Comparison of ENCODE assay signal across 11 cellular contexts in the genomic region with DNA sequence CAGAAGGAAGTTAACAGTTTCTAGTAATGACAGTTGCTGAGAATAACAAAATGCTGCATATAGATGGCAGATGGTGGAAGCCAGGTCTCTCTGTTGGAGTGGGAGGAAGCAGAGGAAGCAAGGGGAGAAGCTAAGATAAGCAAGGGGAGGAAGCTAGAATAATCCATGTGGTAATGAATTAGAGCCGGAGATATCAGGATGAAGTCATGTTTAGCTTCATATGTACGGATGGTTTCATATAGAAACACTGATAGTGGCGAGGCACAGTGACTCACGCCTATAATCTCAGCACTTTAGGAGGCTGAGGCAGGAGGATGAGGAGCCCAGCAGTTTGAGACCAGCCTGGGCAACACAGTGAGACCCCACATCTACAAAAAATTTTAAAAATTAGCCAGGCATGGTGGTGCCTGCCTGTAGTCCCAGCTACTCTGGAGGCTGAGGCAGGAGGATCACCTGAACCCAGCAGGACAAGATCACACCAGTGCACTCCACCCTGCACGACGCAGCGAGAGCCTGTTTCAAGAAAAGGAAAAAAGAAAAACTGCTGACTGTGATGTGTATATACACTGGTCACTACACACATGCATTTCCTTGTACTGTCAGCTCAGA. TPM values are rescaled to one million over a fixed set of nuclear protein-coding genes. Genes with fewer than 3 reads are reported as not detected.
DNase-seq lines count a peak whose midpoint lies in the region; ATAC-seq and TF ChIP-seq lines count a peak whose summit lies in the region.
"Had no signal": no experiment of that assay in that cellular context is flagged by ENCODE, and none has a peak within 500 bp of the region (broad histone marks: within the 10 kb centered on the region; RNA-seq: fewer than 3 reads in every experiment).

No MANE protein-coding gene starts in this region.

- H2AK5ac ChIP-seq in mesendoderm (ENCODE audit: low read length) (no peak overlapping the region), H9 (ENCODE audit: insufficient read length, low read length) (no peak overlapping the region)

- H4K5ac ChIP-seq in mesendoderm (ENCODE audit: low read length) (no peak overlapping the region), H9 (ENCODE audit: insufficient read length, low read depth, low read length) (no peak overlapping the region)

- H3K14ac ChIP-seq in H9 (ENCODE audit: insufficient read depth, low read length), result no peak overlapping the region

- H3K4me2 ChIP-seq in mesendoderm (ENCODE audit: low read length) (no peak overlapping the region), H9 (ENCODE audit: insufficient read depth, insufficient read length, low read length) (no peak overlapping the region)

- H4K8ac ChIP-seq in mesendoderm (ENCODE audit: low read depth, low read length), result no peak overlapping the region
- H4K8ac ChIP-seq in H9 (replicated peaks; ENCODE audit: insufficient read length, low read depth, low read length), result no peak overlapping the region

- H3K9me3 ChIP-seq in uterus, result no peaks in the 10 kb centered on the region
- no peaks in the 10 kb centered on the region for H3K9me3 ChIP-seq in H9 (ENCODE audit: control insufficient read depth, low read depth, low read length)

- H3K4me3 Mint-ChIP-seq in H9, result no peak overlapping the region

- in situ Hi-C loops in G401 (cut with HindIII; ENCODE audit: low sequenced_read_pairs), result no loop called here

- H3K27me3 Mint-ChIP-seq in H9 (ENCODE audit: low read depth), result no peaks in the 10 kb centered on the region

- no peaks in the 10 kb centered on the region for H3K36me3 ChIP-seq in mesendoderm (ENCODE audit: control insufficient read depth, insufficient read depth, low read length)
- no peaks in the 10 kb centered on the region for H3K36me3 ChIP-seq in uterus

- peaks cover 2 to 17% (median 15%) of the 10 kb centered on the region in 3 experiments; a peak in 6 of 7 replicates for H3K36me3 Mint-ChIP-seq in H9 (ENCODE audit: insufficient read depth in 1 of 3, low read depth in 3 of 3)

- TF ChIP-seq CTCF in choroid plexus epithelial cell (conservative IDR thresholded peaks at IDR 0.05; ENCODE audit: low read depth, low read length), result no peak
- TF ChIP-seq CTCF in uterus (IDR thresholded peaks at IDR 0.05), result no peak
- no peak for TF ChIP-seq CTCF in H9 (conservative IDR thresholded peaks at IDR 0.05)

- no peak for TF ChIP-seq POLR2A in uterus (IDR thresholded peaks at IDR 0.05)

- H3K27ac ChIP-seq in mesendoderm (ENCODE audit: low read depth, low read length) (no peak overlapping the region), uterus (no peak overlapping the region), H9 (ENCODE audit: insufficient read length, low read depth, low read length) (no peak overlapping the region)

- intact Hi-C loops in uterus (cut with DNase I; ENCODE audit: low total_unique reads), result no loop called here

- no peak for ATAC-seq in HG03460 (IDR thresholded peaks at IDR 0.05; ENCODE audit: unreplicated experiment)

- DNase-seq in G401 (ENCODE audit: low spot score), result peak; percentile 54
- peak; percentile 81 for DNase-seq in OCI-M2 (lab: John Stamatoyannopoulos, UW; ENCODE audit: unreplicated experiment)
- peak; percentile 26 for DNase-seq in choroid plexus epithelial cell (ENCODE audit: low read depth)
- no peak for DNase-seq in mesendoderm
- no peak for DNase-seq in stimulated activated naive CD4-positive, alpha-beta T cell treated with Interleukin-2 at 50 U/mL for 16 hours (lab: John Stamatoyannopoulos, UW)
- no peak for DNase-seq in uterus
- no peak for DNase-seq in H9
- DNase-seq: activated T-cell treated with anti-CD3 and anti-CD28 coated beads for 4 hours; NCI-H187 treated with DMSO at 0.1 percent for 48 hours; stimulated activated CD4-positive, alpha-beta T cell treated with anti-CD3 and anti-CD28 coated beads, Interleukin-1b, Interleukin-23, amount 100 ng/mL, for 48 hours had no signal

- no peak overlapping the region for H2BK20ac ChIP-seq in H9 (ENCODE audit: low read depth, low read length, poor library complexity, severe bottlenecking)

- no peak overlapping the region for H3K9ac ChIP-seq in mesendoderm (ENCODE audit: low read length)
- H3K9ac ChIP-seq in H9 (ENCODE audit: extremely low read depth, insufficient read length, low read length), result no peak overlapping the region

- H3T11ph ChIP-seq in H9 (ENCODE audit: low read length), result no peak overlapping the region

- H2AFZ ChIP-seq in H9 (ENCODE audit: low read length), result no peak overlapping the region

- H3K4me1 ChIP-seq in mesendoderm (ENCODE audit: control insufficient read depth, low read depth, low read length) (no peaks in the 10 kb centered on the region), uterus (no peaks in the 10 kb centered on the region), H9 (ENCODE audit: insufficient read depth, low read length) (no peaks in the 10 kb centered on the region)

- no peaks in the 10 kb centered on the region for H3K23me2 ChIP-seq in H9 (ENCODE audit: insufficient read length, low read depth, low read length, poor library complexity, severe bottlenecking)

- H3K23ac ChIP-seq in mesendoderm (ENCODE audit: low read length), result peak overlapping the region; percentile 11
- no peak overlapping the region for H3K23ac ChIP-seq in H9 (ENCODE audit: insufficient read length, low read depth, low read length)

- H2BK15ac ChIP-seq in mesendoderm (replicated peaks; ENCODE audit: low read depth), result no peak overlapping the region
- no peak overlapping the region for H2BK15ac ChIP-seq in H9 (ENCODE audit: low read depth, low read length)

- H3K27ac Mint-ChIP-seq in H9, result no peak overlapping the region

- H3K27me3 ChIP-seq in mesendoderm (ENCODE audit: insufficient read depth, low read length, poor library complexity) (no peaks in the 10 kb centered on the region), uterus (no peaks in the 10 kb centered on the region), H9 (ENCODE audit: insufficient read depth, low read length) (no peaks in the 10 kb centered on the region)

- no CpG with 5 or more reads among the region's 7 CpGs for WGBS in mesendoderm (ENCODE audit: extremely low coverage, insufficient coverage, low lambda C conversion rate)
- no CpG with 5 or more reads among the region's 7 CpGs for WGBS in H9 (ENCODE audit: extremely low coverage, insufficient read length, low lambda C conversion rate)

- H3K18ac ChIP-seq in mesendoderm (ENCODE audit: low read length) (no peak overlapping the region), H9 (ENCODE audit: insufficient read length, low read depth, low read length) (no peak overlapping the region)

- H3K9me3 Mint-ChIP-seq in H9, result no peaks in the 10 kb centered on the region

- H3K4me3 ChIP-seq in choroid plexus epithelial cell (ENCODE audit: low read depth, low read length) (no peak overlapping the region), mesendoderm (ENCODE audit: low read length) (no peak overlapping the region), uterus (no peak overlapping the region)

- H3K4ac ChIP-seq in mesendoderm (ENCODE audit: low read depth, low read length) (no peak overlapping the region), H9 (ENCODE audit: low read depth, low read length) (no peak overlapping the region)

- H3K4me1 Mint-ChIP-seq in H9, result no peaks in the 10 kb centered on the region

- H3K79me1 ChIP-seq in mesendoderm (ENCODE audit: low read length), result no peaks in the 10 kb centered on the region
- no peaks in the 10 kb centered on the region for H3K79me1 ChIP-seq in H9 (ENCODE audit: insufficient read depth, low read depth, low read length, poor library complexity, severe bottlenecking)

- H4K20me1 ChIP-seq in H9 (ENCODE audit: control insufficient read depth, insufficient read depth, insufficient read length), result no peaks in the 10 kb centered on the region

- H4K91ac ChIP-seq in H9 (ENCODE audit: insufficient read length, low read depth, low read length), result no peak overlapping the region

- no peaks in the 10 kb centered on the region for H3K79me2 ChIP-seq in mesendoderm (ENCODE audit: control insufficient read depth, insufficient read depth, low read length)
- H3K79me2 ChIP-seq in H9 (ENCODE audit: insufficient read depth, low read length), result no peaks in the 10 kb centered on the region

- H2BK120ac ChIP-seq in mesendoderm (ENCODE audit: low read depth, low read length) (no peak overlapping the region), H9 (ENCODE audit: low read depth, low read length, poor library complexity, severe bottlenecking) (no peak overlapping the region)

- H2BK5ac ChIP-seq in mesendoderm (ENCODE audit: low read length) (no peak overlapping the region), H9 (ENCODE audit: insufficient read length, low read length) (no peak overlapping the region)

- H3K56ac ChIP-seq in mesendoderm (ENCODE audit: low read length) (no peak overlapping the region), H9 (ENCODE audit: insufficient read length, low read depth, low read length) (no peak overlapping the region)

- H2BK12ac ChIP-seq in H9 (ENCODE audit: insufficient read length, low read depth, low read length), result no peak overlapping the region

RNA-seq across cellular contexts. Expression of a gene that starts 49.2 kb away (rescaled TPM):
- 50.5 and 61.0 TPM in 2 replicates for total RNA-seq in G401 (2014; rRNA removed; shearing (Covaris generic))
- 48.4 TPM for polyA plus RNA-seq in mesendoderm (2013, experiment 1 of 2)
- polyA plus RNA-seq in mesendoderm (2013, experiment 2 of 2), result 46.4 TPM
- total RNA-seq in uterus, result 10 to 100 TPM; 40.0 to 68.1 (median 63.5) TPM
- 87.7 and 91.1 TPM in 2 replicates for total RNA-seq in H9 (2021)

Comparison
In these comparisons a context has a peak if more than half of its experiments do, and no peak if none do; other contexts are left out.
1. DNase-seq: peak in G401 (single experiment), OCI-M2 (single experiment) and choroid plexus epithelial cell (single experiment); none in mesendoderm (single experiment), stimulated activated naive CD4-positive, alpha-beta T cell treated with Interleukin-2 at 50 U/mL for 16 hours (single experiment), uterus (0 of 2) and H9 (single experiment).